21 cellular contexts compared by ENCODE assay signal in the genomic region with DNA sequence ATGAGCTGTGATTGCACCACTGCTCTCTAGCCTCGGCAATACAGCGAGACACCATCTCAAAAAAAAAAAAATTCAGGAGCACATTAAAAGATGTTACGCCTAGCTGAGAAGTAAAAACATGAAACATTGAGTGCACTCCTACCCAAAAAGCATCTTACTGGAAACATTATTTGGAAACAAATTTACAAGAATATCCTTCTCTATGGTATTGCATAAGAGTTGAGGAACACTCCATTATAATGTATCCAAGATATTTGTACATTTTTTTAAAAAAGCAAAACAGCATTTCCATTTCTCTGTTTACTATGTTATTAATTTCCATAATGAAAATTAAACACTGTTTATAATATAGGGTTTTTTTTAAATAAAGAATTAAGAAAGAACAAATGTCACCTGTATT. TPM values are rescaled to one million over a fixed set of nuclear protein-coding genes. Genes with fewer than 3 reads are reported as not detected.
DNase-seq lines count a peak whose midpoint lies in the region; ATAC-seq, FAIRE-seq and TF ChIP-seq lines count a peak whose summit lies in the region.
"Had no signal": no experiment of that assay in that cellular context is flagged by ENCODE, and none has a peak within 500 bp of the region (broad histone marks: within the 10 kb centered on the region; RNA-seq: fewer than 3 reads in every experiment).

No MANE protein-coding gene starts in this region.

- H3K36me3 Mint-ChIP-seq in stimulated activated memory B cell treated with anti-CD40 and anti-IgM and Interleukin-4, amounts not matched to agents 10 μg/mL and 1 μg/mL and 100 μg/mL, for 72 hours: peaks cover 65% of the 10 kb centered on the region

- no peaks in the 10 kb centered on the region for H3K9me1 ChIP-seq in K562 (ENCODE audit: control insufficient read depth, insufficient read depth, low read length)

- H3K27me3 ChIP-seq in HepG2 (ENCODE audit: control insufficient read depth in 1 of 2, insufficient read depth in 2 of 2, low read length in 2 of 2) (no peaks in the 10 kb centered on the region), right lobe of liver (no peaks in the 10 kb centered on the region), K562 (ENCODE audit: control insufficient read depth in 2 of 2, insufficient read depth in 2 of 2, low read length in 2 of 2) (no peaks in the 10 kb centered on the region), pancreas (no peaks in the 10 kb centered on the region)

- H3K9ac ChIP-seq in HepG2 (ENCODE audit: insufficient read depth, low read depth, low read length) (no peak overlapping the region), K562 (ENCODE audit: insufficient read depth in 1 of 2, low read depth in 2 of 2, low read length in 2 of 2) (no peak overlapping the region)
- H3K9ac ChIP-seq: GM23248 had no signal

- BruUV-seq in HepG2 (replicated peaks; lab: Mats Ljungman, UMichigan): no TSS peak
- no TSS peak for BruUV-seq in K562 (replicated peaks; lab: Mats Ljungman, UMichigan)

- no peaks in the 10 kb centered on the region for H3K4me1 ChIP-seq in HepG2 (ENCODE audit: insufficient read depth, low read length)
- no peaks in the 10 kb centered on the region for H3K4me1 ChIP-seq in right lobe of liver
- H3K4me1 ChIP-seq in K562 (replicated peaks in 1 of 2; ENCODE audit: control insufficient read depth in 2 of 2, insufficient read depth in 2 of 2, low read length in 2 of 2): no peaks in the 10 kb centered on the region
- H3K4me1 ChIP-seq in pancreas: peaks cover 0 to 17% (median 6%) of the 10 kb centered on the region in 3 donors
- H3K4me1 ChIP-seq: A549 had no signal

- FAIRE-seq in HepG2 (lab: Jason Lieb, UNC) (no peak), K562 (lab: Jason Lieb, UNC) (no peak), pancreas (lab: Jason Lieb, UNC) (peak; percentile 65)
- FAIRE-seq: A549, H1 had no signal

- no peaks in the 10 kb centered on the region for H4K20me1 ChIP-seq in HepG2 (ENCODE audit: insufficient read depth, low read length)
- no peaks in the 10 kb centered on the region for H4K20me1 ChIP-seq in K562 (replicated peaks; ENCODE audit: control insufficient read depth, insufficient read depth, low read length)

- no peak for TF ChIP-seq POLR2A in HepG2 (IDR thresholded peaks at IDR 0.05; ENCODE audit: insufficient read depth in 1 of 2, low read depth in 2 of 2, low read length in 2 of 2)
- no peak for TF ChIP-seq POLR2A in right lobe of liver (IDR thresholded peaks at IDR 0.05)
- TF ChIP-seq POLR2A in K562 (conservative IDR thresholded peaks at IDR 0.05): no peak

- H3K79me2 ChIP-seq in HepG2 (ENCODE audit: insufficient read depth, low read length) (peaks cover 5% of the 10 kb centered on the region), K562 (ENCODE audit: control insufficient read depth, insufficient read depth, low read length) (peaks cover 24% of the 10 kb centered on the region; the same call in 2 of the 3 replicates)

- CTCF ChIA-PET in HepG2 (lab: Yijun Ruan, JAX; ENCODE audit: low intra/inter-chr PET ratio, low total read pairs) (no interaction called here), K562 (lab: Yijun Ruan, JAX; ENCODE audit: low intra/inter-chr PET ratio) (interaction anchor here (0.6 kb wide), 1 partner anchor 48 kb away, joined by 3 read pairs; a partner anchor contains a TSS)

- H3K4me3 Mint-ChIP-seq in stimulated activated memory B cell treated with anti-CD40 and anti-IgM and Interleukin-4, amounts not matched to agents 10 μg/mL and 1 μg/mL and 100 μg/mL, for 72 hours: no peak overlapping the region
- H3K4me3 Mint-ChIP-seq: CD4-positive, alpha-beta memory T cell had no signal

- H3K4me1 Mint-ChIP-seq in stimulated activated memory B cell treated with anti-CD40 and anti-IgM and Interleukin-4, amounts not matched to agents 10 μg/mL and 1 μg/mL and 100 μg/mL, for 72 hours: peaks cover 11% of the 10 kb centered on the region

- no peaks in the 10 kb centered on the region for H3K9me3 Mint-ChIP-seq in stimulated activated memory B cell treated with anti-CD40 and anti-IgM and Interleukin-4, amounts not matched to agents 10 μg/mL and 1 μg/mL and 100 μg/mL, for 72 hours
- H3K9me3 Mint-ChIP-seq: CD4-positive, alpha-beta memory T cell had no signal

- H3K27me3 Mint-ChIP-seq in stimulated activated memory B cell treated with anti-CD40 and anti-IgM and Interleukin-4, amounts not matched to agents 10 μg/mL and 1 μg/mL and 100 μg/mL, for 72 hours: no peaks in the 10 kb centered on the region
- H3K27me3 Mint-ChIP-seq: CD4-positive, alpha-beta memory T cell had no signal

- no peaks in the 10 kb centered on the region for H3K9me3 ChIP-seq in HepG2 (ENCODE audit: low read length)
- H3K9me3 ChIP-seq in right lobe of liver: no peaks in the 10 kb centered on the region
- H3K9me3 ChIP-seq in K562 (replicated peaks; ENCODE audit: control insufficient read depth, insufficient read depth, low read depth, low read length): no peaks in the 10 kb centered on the region
- no peaks in the 10 kb centered on the region for H3K9me3 ChIP-seq in pancreas
- H3K9me3 ChIP-seq: A549 had no signal

- DNase-seq in HepG2 (ENCODE audit: low spot score) (no peak), right lobe of liver (no peak), K562 (ENCODE audit: extremely low read depth in 1 of 4, low spot score in 3 of 4) (no peak), pancreas (no peak), pons (ENCODE audit: low spot score) (no peak), NCI-H2196 (lab: John Stamatoyannopoulos, UW; ENCODE audit: unreplicated experiment) (no peak)
- DNase-seq: 8988T; ACHN; C1 segment of cervical spinal cord; Calu3; CD4-positive, alpha-beta memory T cell; COR-L47; DMS53; DMS79 treated with DMSO at 0.1 percent for 48 hours; GM23248; H7; HCEC 1CT had no signal

- intact Hi-C loops in HepG2 (cut with micrococcal nuclease; ENCODE audit: unreplicated experiment) (no loop called here), right lobe of liver (cut with DNase I) (no loop called here), K562 (cut with micrococcal nuclease) (no loop called here), pancreas (cut with DNase I) (no loop called here)

- peaks cover 26 to 80% of the 10 kb centered on the region in 2 experiments for H3K36me3 ChIP-seq in HepG2 (replicated peaks in 1 of 2; ENCODE audit: control insufficient read depth in 1 of 2, insufficient read depth in 2 of 2, low read length in 2 of 2)
- H3K36me3 ChIP-seq in right lobe of liver: peaks cover 11 to 53% (median 31%) of the 10 kb centered on the region in 4 donors
- H3K36me3 ChIP-seq in K562 (ENCODE audit: control insufficient read depth, insufficient read depth, low read length): peaks cover 90% of the 10 kb centered on the region
- peaks cover 0 to 40% (median 5%) of the 10 kb centered on the region in 3 donors for H3K36me3 ChIP-seq in pancreas

- H3K4me2 ChIP-seq in HepG2 (ENCODE audit: low read depth, low read length) (no peak overlapping the region), K562 (ENCODE audit: insufficient read depth, low read length) (no peak overlapping the region)
- H3K4me2 ChIP-seq: A549 had no signal

- H3K27ac ChIP-seq in HepG2 (ENCODE audit: extremely low read length, insufficient read depth, low read length) (no peak overlapping the region), right lobe of liver (no peak overlapping the region), K562 (ENCODE audit: extremely low read depth, low read depth, low read length) (no peak overlapping the region), pancreas (no peak overlapping the region)
- H3K27ac ChIP-seq: A549, GM23248 had no signal

- no peak for TF ChIP-seq CTCF in HepG2 (CRISPR knock-in tag; IDR thresholded peaks at IDR 0.05)
- TF ChIP-seq CTCF in right lobe of liver (IDR thresholded peaks at IDR 0.05): no peak
- no peak for TF ChIP-seq CTCF in K562 (IDR thresholded peaks at IDR 0.05 in 2 of 3, conservative IDR thresholded peaks at IDR 0.05 in 1 of 3; ENCODE audit: insufficient read depth in 2 of 3, low read depth in 1 of 3, low read length in 3 of 3)
- no peak for TF ChIP-seq CTCF in pancreas (IDR thresholded peaks at IDR 0.05)

- H2AFZ ChIP-seq in HepG2 (ENCODE audit: low read length) (no peak overlapping the region), K562 (ENCODE audit: low read depth, low read length) (no peak overlapping the region)
- H2AFZ ChIP-seq: GM23248 had no signal

- no peak for TF ChIP-seq RAD21 in HepG2 (CRISPR knock-in tag; IDR thresholded peaks at IDR 0.05)
- TF ChIP-seq RAD21 in K562 (CRISPR knock-in tag; conservative IDR thresholded peaks at IDR 0.05 in 1 of 2, IDR thresholded peaks at IDR 0.05 in 1 of 2): no peak

- WGBS in HepG2 (ENCODE audit: low lambda C conversion rate): 99% methylated on average over 3 of the region's 3 CpGs
- WGBS in right lobe of liver (ENCODE audit: insufficient coverage, low coverage, low lambda C conversion rate, missing lambda C conversion rate): 100% methylated on average over 3 of the region's 3 CpGs
- 95% methylated on average over 3 of the region's 3 CpGs for WGBS in K562 (ENCODE audit: insufficient coverage, low coverage, missing lambda C conversion rate)
- 94 to 98% methylated on average over 3 of the region's 3 CpGs for WGBS in pancreas, 2 donors

- in situ Hi-C loops in HepG2 (cut with HindIII; ENCODE audit: extremely low pct_ligation_motif_present, low pct_unique_long_range_greater_than_20kb): no loop called here
- in situ Hi-C loops in K562 (cut with MboI): no loop called here

- TF ChIP-seq EP300 in HepG2 (IDR thresholded peaks at IDR 0.05; ENCODE audit: low read depth in 2 of 2, low read length in 2 of 2) (no peak), HepG2 (CRISPR knock-in tag; IDR thresholded peaks at IDR 0.05; ENCODE audit: borderline replicate concordance) (no peak), K562 (IDR thresholded peaks at IDR 0.05; ENCODE audit: low read length) (no peak)

- H3K4me3 ChIP-seq in HepG2 (replicated peaks in 1 of 3; ENCODE audit: insufficient read depth in 1 of 3, low read depth in 2 of 3, low read length in 3 of 3): no peak overlapping the region
- H3K4me3 ChIP-seq in right lobe of liver: no peak overlapping the region
- H3K4me3 ChIP-seq in K562: no peak overlapping the region
- no peak overlapping the region for H3K4me3 ChIP-seq in pancreas
- H3K4me3 ChIP-seq: A549, GM23248 had no signal

- POLR2A ChIA-PET in HepG2 (lab: Yijun Ruan, JAX): no interaction called here
- POLR2A ChIA-PET in K562 (lab: Yijun Ruan, JAX): interaction anchor here (0.6 to 2.7 kb wide), 2 partner anchors 10 to 12 kb away, joined by 3 to 16 read pairs; no protein-coding TSS in a partner anchor

- peak overlapping the region; percentile 8 for H3K27ac Mint-ChIP-seq in stimulated activated memory B cell treated with anti-CD40 and anti-IgM and Interleukin-4, amounts not matched to agents 10 μg/mL and 1 μg/mL and 100 μg/mL, for 72 hours

- ATAC-seq in HepG2: no peak
- ATAC-seq in right lobe of liver: no peak
- ATAC-seq in K562: no peak
- no peak for ATAC-seq in pancreas
- ATAC-seq in stimulated activated memory B cell treated with anti-CD40 and anti-IgM and Interleukin-4, amounts not matched to agents 10 μg/mL and 1 μg/mL and 100 μg/mL, for 72 hours: no peak
- ATAC-seq in SK-N-SH treated with all-trans-retinoic acid at 6 μM for 48 hours: no peak
- ATAC-seq: A549 had no signal

RNA-seq across cellular contexts. Expression of a gene that starts 48.6 kb away (rescaled TPM):
- total RNA-seq in HepG2 (2016; rRNA removed; fragmentation: Illumina TruSeq; extraction: Trizol) (30.5 and 30.6 TPM in 2 replicates), right lobe of liver (10 to 100 TPM; 27.5 to 51.4 (median 41.3) TPM), K562 (2014; rRNA removed) (11.5 and 12.2 TPM in 2 replicates), K562 (2014; rRNA removed; fragmentation: Illumina TruSeq; extraction: Trizol) (15.2 and 19.0 TPM in 2 replicates), K562 (2015; rRNA removed; fragmentation: Illumina TruSeq; extraction: Trizol) (13.0 and 14.2 TPM in 2 replicates), K562 (2021) (15.1 and 15.3 TPM in 2 replicates), pancreas (10 to 100 TPM in 5 of 6 donors, 1 to 10 TPM in 1; 9.8 to 15.9 (median 12.0) TPM)
- total RNA-seq in HepG2 (2016; cell fraction: cytosol; rRNA removed; fragmentation: Illumina TruSeq; extraction: Trizol; ENCODE audit: low read depth): 3.0 and 3.3 TPM in 2 replicates
- 29.7 and 31.0 TPM in 2 replicates for total RNA-seq in HepG2 (2016; cell fraction: insoluble cytoplasmic fraction; rRNA removed; fragmentation: Illumina TruSeq; extraction: Trizol)
- 17.3 and 20.5 TPM in 2 replicates for total RNA-seq in HepG2 (2016; cell fraction: membrane; rRNA removed; fragmentation: Illumina TruSeq; extraction: Trizol)
- total RNA-seq in HepG2 (2016; cell fraction: nucleus; rRNA removed; fragmentation: Illumina TruSeq; extraction: Trizol): 40.8 and 45.3 TPM in 2 replicates
- polyA plus RNA-seq in HepG2 (2011; rRNA removed) (26.8 and 34.3 TPM in 2 replicates), K562 (2011; rRNA removed) (21.7 and 23.6 TPM in 2 replicates), K562 (2014; fragmentation: Illumina TruSeq; extraction: Trizol) (13.4 and 15.7 TPM in 2 replicates), K562 (2014; fragmentation: Nextera tagmentation; extraction: Ambion mirVana) (1 to 10 TPM; 4.9 to 6.1 TPM), K562 (2014; rRNA removed) (9.9 and 11.2 TPM in 2 replicates), pancreas (10 to 100 TPM in 1 of 2 donors, 1 to 10 TPM in 1; 4.7 to 11.4 TPM)
- 10.2 and 16.1 TPM in 2 replicates for polyA plus RNA-seq in HepG2 (2011; cell fraction: cytosol; rRNA removed)
- polyA plus RNA-seq in HepG2 (2011; cell fraction: nucleus; rRNA removed): 20.7 and 23.0 TPM in 2 replicates
- 26.2 and 26.3 TPM in 2 replicates for polyA plus RNA-seq in HepG2 (2012)
- polyA plus RNA-seq in HepG2 (2016; cell fraction: cytosol; fragmentation: Illumina TruSeq; extraction: Trizol; ENCODE audit: low read depth): 3.3 and 3.4 TPM in 2 replicates
- polyA plus RNA-seq in HepG2 (2016; cell fraction: insoluble cytoplasmic fraction; fragmentation: Illumina TruSeq; extraction: Trizol; ENCODE audit: low read depth): 34.2 and 34.3 TPM in 2 replicates
- 11.2 and 13.0 TPM in 2 replicates for polyA plus RNA-seq in HepG2 (2016; cell fraction: membrane; fragmentation: Illumina TruSeq; extraction: Trizol; ENCODE audit: low read depth)
- polyA plus RNA-seq in HepG2 (2016; cell fraction: nucleus; fragmentation: Illumina TruSeq; extraction: Trizol; ENCODE audit: insufficient read depth, low read depth): 62.0 and 64.0 TPM in 2 replicates
- polyA minus RNA-seq in HepG2 (2011; rRNA and poly(A)+ RNA removed; ENCODE audit: low replicate concordance): 3.3 and 10.1 TPM in 2 replicates
- polyA minus RNA-seq in HepG2 (2011; cell fraction: cytosol; rRNA and poly(A)+ RNA removed): 26.5 and 26.9 TPM in 2 replicates
- polyA minus RNA-seq in HepG2 (2011; cell fraction: nucleus; rRNA and poly(A)+ RNA removed): 27.8 and 28.6 TPM in 2 replicates
- total RNA-seq in K562 (2011; cell fraction: chromatin; rRNA removed; ENCODE audit: low replicate concordance): 7.4 and 23.1 TPM in 2 replicates
- 8.3 and 8.5 TPM in 2 replicates for total RNA-seq in K562 (2011; cell fraction: nucleolus; rRNA removed)
- total RNA-seq in K562 (2011; cell fraction: nucleoplasm; rRNA removed): 18.5 and 39.8 TPM in 2 replicates
- 5.9 and 8.7 TPM in 2 replicates for polyA plus RNA-seq in K562 (2011; cell fraction: cytosol; rRNA removed)
- 13.2 and 23.9 TPM in 2 replicates for polyA plus RNA-seq in K562 (2011; cell fraction: nucleus; rRNA removed)
- 11.7 and 21.5 TPM in 2 replicates for polyA plus RNA-seq in K562 (2012)
- polyA minus RNA-seq in K562 (2011; rRNA and poly(A)+ RNA removed): 13.9 and 15.6 TPM in 2 replicates
- polyA minus RNA-seq in K562 (2011; cell fraction: cytosol; rRNA and poly(A)+ RNA removed): 9.9 and 10.1 TPM in 2 replicates
- polyA minus RNA-seq in K562 (2011; cell fraction: nucleus; rRNA and poly(A)+ RNA removed): 7.7 and 15.2 TPM in 2 replicates

RNA-seq across cellular contexts. Expression of a gene that starts 58.0 kb away (rescaled TPM):
- total RNA-seq in HepG2 (2016; rRNA removed; fragmentation: Illumina TruSeq; extraction: Trizol) (55.2 and 93.0 TPM in 2 replicates), right lobe of liver (10 to 100 TPM; 14.6 to 20.8 (median 19.0) TPM), K562 (2014; rRNA removed) (61.1 and 75.3 TPM in 2 replicates), K562 (2014; rRNA removed; fragmentation: Illumina TruSeq; extraction: Trizol) (84.8 and 96.0 TPM in 2 replicates), K562 (2015; rRNA removed; fragmentation: Illumina TruSeq; extraction: Trizol) (82.3 and 89.0 TPM in 2 replicates), K562 (2021) (104 and 108 TPM in 2 replicates), pancreas (10 to 100 TPM; 10.0 to 17.4 (median 11.9) TPM)
- total RNA-seq in HepG2 (2016; cell fraction: cytosol; rRNA removed; fragmentation: Illumina TruSeq; extraction: Trizol; ENCODE audit: low read depth): 10.5 and 11.6 TPM in 2 replicates
- 53.1 and 86.9 TPM in 2 replicates for total RNA-seq in HepG2 (2016; cell fraction: insoluble cytoplasmic fraction; rRNA removed; fragmentation: Illumina TruSeq; extraction: Trizol)
- 26.2 and 29.5 TPM in 2 replicates for total RNA-seq in HepG2 (2016; cell fraction: membrane; rRNA removed; fragmentation: Illumina TruSeq; extraction: Trizol)
- 55.4 and 57.9 TPM in 2 replicates for total RNA-seq in HepG2 (2016; cell fraction: nucleus; rRNA removed; fragmentation: Illumina TruSeq; extraction: Trizol)
- polyA plus RNA-seq in HepG2 (2011; rRNA removed) (24.5 and 29.8 TPM in 2 replicates), K562 (2011; rRNA removed) (91.5 and 110 TPM in 2 replicates), K562 (2014; fragmentation: Illumina TruSeq; extraction: Trizol) (96.4 and 110 TPM in 2 replicates), K562 (2014; fragmentation: Nextera tagmentation; extraction: Ambion mirVana) (10 to 100 TPM; 21.9 to 31.8 TPM), K562 (2014; rRNA removed) (72.4 and 72.8 TPM in 2 replicates), pancreas (1 to 10 TPM; 3.8 to 9.0 TPM)
- polyA plus RNA-seq in HepG2 (2011; cell fraction: cytosol; rRNA removed): 15.6 and 20.2 TPM in 2 replicates
- polyA plus RNA-seq in HepG2 (2011; cell fraction: nucleus; rRNA removed): 19.1 and 21.8 TPM in 2 replicates
- 28.8 and 33.6 TPM in 2 replicates for polyA plus RNA-seq in HepG2 (2012)
- 1.2 and 1.7 TPM in 2 replicates for polyA plus RNA-seq in HepG2 (2016; cell fraction: cytosol; fragmentation: Illumina TruSeq; extraction: Trizol; ENCODE audit: low read depth)
- 63.9 and 66.2 TPM in 2 replicates for polyA plus RNA-seq in HepG2 (2016; cell fraction: insoluble cytoplasmic fraction; fragmentation: Illumina TruSeq; extraction: Trizol; ENCODE audit: low read depth)
- polyA plus RNA-seq in HepG2 (2016; cell fraction: membrane; fragmentation: Illumina TruSeq; extraction: Trizol; ENCODE audit: low read depth): 5.1 and 6.2 TPM in 2 replicates
- polyA plus RNA-seq in HepG2 (2016; cell fraction: nucleus; fragmentation: Illumina TruSeq; extraction: Trizol; ENCODE audit: insufficient read depth, low read depth): 50.4 and 54.2 TPM in 2 replicates
- 43.1 and 56.1 TPM in 2 replicates for polyA minus RNA-seq in HepG2 (2011; rRNA and poly(A)+ RNA removed; ENCODE audit: low replicate concordance)
- polyA minus RNA-seq in HepG2 (2011; cell fraction: cytosol; rRNA and poly(A)+ RNA removed): 32.8 and 33.8 TPM in 2 replicates
- 47.4 and 49.2 TPM in 2 replicates for polyA minus RNA-seq in HepG2 (2011; cell fraction: nucleus; rRNA and poly(A)+ RNA removed)
- total RNA-seq in K562 (2011; cell fraction: chromatin; rRNA removed; ENCODE audit: low replicate concordance): 74.3 and 181 TPM in 2 replicates
- total RNA-seq in K562 (2011; cell fraction: nucleolus; rRNA removed): 48.2 and 59.3 TPM in 2 replicates
- total RNA-seq in K562 (2011; cell fraction: nucleoplasm; rRNA removed): 75.8 and 76.4 TPM in 2 replicates
- 68.3 and 73.2 TPM in 2 replicates for polyA plus RNA-seq in K562 (2011; cell fraction: cytosol; rRNA removed)
- 93.8 and 98.5 TPM in 2 replicates for polyA plus RNA-seq in K562 (2011; cell fraction: nucleus; rRNA removed)
- 48.9 and 59.8 TPM in 2 replicates for polyA plus RNA-seq in K562 (2012)
- polyA minus RNA-seq in K562 (2011; rRNA and poly(A)+ RNA removed): 136 and 137 TPM in 2 replicates
- 54.4 and 71.0 TPM in 2 replicates for polyA minus RNA-seq in K562 (2011; cell fraction: cytosol; rRNA and poly(A)+ RNA removed)
- 37.6 and 61.4 TPM in 2 replicates for polyA minus RNA-seq in K562 (2011; cell fraction: nucleus; rRNA and poly(A)+ RNA removed)
